ENCODE assay signal across 8 cellular contexts in genomic region chr16:56625943-56626654, GRCh38. TPM values are rescaled to one million over a fixed set of nuclear protein-coding genes. Genes with fewer than 3 reads are reported as not detected.
A peak's percentile ranks its signal among the peaks of the same experiment; 100 is the strongest.
DNase-seq lines count a peak whose midpoint lies in the region; ATAC-seq, FAIRE-seq and TF ChIP-seq lines count a peak whose summit lies in the region.

No MANE protein-coding gene starts in this region.

- H3K36me3 ChIP-seq in bronchial epithelial cell (ENCODE audit: control insufficient read depth, insufficient read depth, low read length) (no peaks in the 10 kb centered on the region), tibial artery (no peaks in the 10 kb centered on the region)

- FAIRE-seq in bronchial epithelial cell (lab: Jason Lieb, UNC), result no peak

- ATAC-seq in GM18868 (IDR thresholded peaks at IDR 0.05; ENCODE audit: unreplicated experiment) (no peak), HG03108 (IDR thresholded peaks at IDR 0.05; ENCODE audit: unreplicated experiment) (no peak), GM21825 (IDR thresholded peaks at IDR 0.05; ENCODE audit: unreplicated experiment) (no peak)

- peak overlapping the region; percentile 87 to 99 for H3K27ac ChIP-seq in tibial artery

- peak overlapping the region; percentile 74 for H3K4me3 ChIP-seq in AG10803 (ENCODE audit: low read length)
- H3K4me3 ChIP-seq in bronchial epithelial cell (ENCODE audit: low read depth, low read length), result peak overlapping the region; percentile 70
- H3K4me3 ChIP-seq in lower leg skin (ENCODE audit: low read depth, poor library complexity, severe bottlenecking), result peak overlapping the region; percentile 39
- H3K4me3 ChIP-seq in tibial artery, result peak overlapping the region; percentile 64 to 80

- peak; percentile 74 for DNase-seq in AG10803 (ENCODE audit: low read depth)
- peak; percentile 41 for DNase-seq in HK-2 (ENCODE audit: unreplicated experiment)
- no peak for DNase-seq in bronchial epithelial cell (ENCODE audit: low read depth)
- DNase-seq in lower leg skin (ENCODE audit: low spot score in 2 of 2), result peak; percentile 47 to 91
- peak; percentile 85 to 93 for DNase-seq in tibial artery

- peaks cover 0 to 16% (median 3%) of the 10 kb centered on the region in 4 donors for H3K4me1 ChIP-seq in tibial artery

- intact Hi-C loops in lower leg skin (cut with DNase I; ENCODE audit: low total_unique reads), result no loop called here
- intact Hi-C loops in tibial artery (cut with DNase I; ENCODE audit: low total_unique reads), result no loop called here

- WGBS in lower leg skin, 2 donors, result 13 to 20% methylated on average over 16 of the region's 16 CpGs

- no peak for TF ChIP-seq CTCF in AG10803 (conservative IDR thresholded peaks at IDR 0.05; ENCODE audit: low read length)
- no peak for TF ChIP-seq CTCF in bronchial epithelial cell (IDR thresholded peaks at IDR 0.05; ENCODE audit: insufficient read depth, low read length, severe bottlenecking)
- TF ChIP-seq CTCF in lower leg skin (IDR thresholded peaks at IDR 0.05), result no peak
- TF ChIP-seq CTCF in tibial artery (IDR thresholded peaks at IDR 0.05), result no peak

- TF ChIP-seq POLR2A in lower leg skin (IDR thresholded peaks at IDR 0.05), result no peak

- H3K27me3 ChIP-seq in bronchial epithelial cell (ENCODE audit: control insufficient read depth, insufficient read depth, low read length) (no peaks in the 10 kb centered on the region), tibial artery (no peaks in the 10 kb centered on the region)

- no peaks in the 10 kb centered on the region for H3K9me3 ChIP-seq in tibial artery

RNA-seq across cellular contexts. Expression of gene MT1E, which starts 0.5 kb away (rescaled TPM):
- total RNA-seq in bronchial epithelial cell (60.8 and 90.5 TPM in 2 replicates), lower leg skin (100 to 1,000 TPM; 140 to 437 (median 224) TPM)

RNA-seq across cellular contexts. Expression of gene MT1M, which starts 6.4 kb away (rescaled TPM):
- 0.26 TPM in 1 of 2 replicates, not detected in the other for total RNA-seq in bronchial epithelial cell
- total RNA-seq in lower leg skin, result 10 to 100 TPM; 14.1 to 29.7 (median 17.1) TPM

RNA-seq across cellular contexts. Expression of gene MT1A, which starts 12.4 kb away (rescaled TPM):
- total RNA-seq in bronchial epithelial cell, result not detected in 2 replicates
- 10 to 100 TPM in 2 of 4 donors, 1 to 10 TPM in 2; 3.7 to 23.3 (median 11.2) TPM for total RNA-seq in lower leg skin

RNA-seq across cellular contexts. Expression of gene MT2A, which starts 17.7 kb away (rescaled TPM):
- total RNA-seq in bronchial epithelial cell (10.0 and 34.0 TPM in 2 replicates), lower leg skin (100 to 1,000 TPM in 3 of 4 donors, 10 to 100 TPM in 1; 35.8 to 190 (median 135) TPM)

RNA-seq across cellular contexts. Expression of gene MT1B, which starts 25.6 kb away (rescaled TPM):
- total RNA-seq in bronchial epithelial cell (not detected in 2 replicates), lower leg skin (not detected)

Comparison
In these comparisons a context has a peak if more than half of its experiments do, and no peak if none do; other contexts are left out.
1. RNA of gene MT1M, which starts 6.4 kb away (total RNA-seq): 14.1 to 29.7 TPM in lower leg skin; 0.26 TPM in bronchial epithelial cell; every median in the first group is over 10 times any median in the second.
2. Peak in every context shown above with its lines, with median percentiles within 50 percentile points of each other: H3K4me3 ChIP-seq.